1 cellular context compared by ENCODE assay signal in the genomic region with DNA sequence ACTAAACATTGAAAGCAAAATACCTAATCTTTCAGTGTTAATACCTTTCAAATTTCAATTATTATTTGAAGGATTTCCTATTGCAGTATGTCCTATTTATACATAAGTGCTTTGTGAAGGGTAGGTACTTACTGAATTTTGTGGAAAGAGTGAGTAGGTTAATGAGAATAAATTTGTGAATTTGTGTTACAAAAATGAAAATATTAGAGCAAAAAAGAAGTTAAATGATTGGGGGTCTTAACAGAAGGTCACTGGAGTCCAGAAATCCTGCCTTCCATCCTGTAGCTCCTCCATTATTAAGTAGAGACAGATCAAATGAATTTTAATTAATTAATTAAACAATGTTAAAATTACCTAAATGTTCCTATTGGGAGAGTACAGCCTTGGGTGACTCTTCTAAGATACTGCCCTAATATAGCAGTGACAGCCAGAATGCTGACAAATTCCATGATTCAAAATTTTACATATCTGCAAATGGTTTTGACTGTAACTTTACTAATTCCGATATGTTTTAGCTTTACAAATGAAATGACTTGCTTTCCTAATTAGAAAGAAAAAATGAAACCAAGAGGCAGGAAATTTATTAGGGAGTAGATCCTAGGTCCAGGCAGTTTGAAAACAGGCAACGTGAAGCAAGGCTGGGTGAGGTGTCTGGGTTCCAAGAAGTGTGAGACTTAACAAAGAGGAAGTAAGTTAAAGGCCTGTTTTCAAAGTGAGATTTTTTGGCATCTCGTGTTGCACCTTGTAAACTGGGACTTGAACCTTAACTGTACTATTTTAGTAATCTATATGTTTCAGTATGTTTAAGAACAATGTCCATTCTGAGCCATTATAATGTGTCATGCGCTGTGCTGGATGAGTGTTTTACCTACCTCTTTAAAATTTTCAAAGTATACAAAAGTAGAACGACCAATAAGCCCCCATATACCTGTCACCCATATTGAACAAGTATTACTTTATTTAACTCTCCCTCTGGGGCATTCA.
TF ChIP-seq lines count a peak whose summit lies in the region.

No MANE protein-coding gene starts in this region.

TF ChIP-seq in K562, 482 proteins besides CTCF, POLR2A, EP300 and RAD21 (continued from another document):
- TF ChIP-seq, protein P1, sequence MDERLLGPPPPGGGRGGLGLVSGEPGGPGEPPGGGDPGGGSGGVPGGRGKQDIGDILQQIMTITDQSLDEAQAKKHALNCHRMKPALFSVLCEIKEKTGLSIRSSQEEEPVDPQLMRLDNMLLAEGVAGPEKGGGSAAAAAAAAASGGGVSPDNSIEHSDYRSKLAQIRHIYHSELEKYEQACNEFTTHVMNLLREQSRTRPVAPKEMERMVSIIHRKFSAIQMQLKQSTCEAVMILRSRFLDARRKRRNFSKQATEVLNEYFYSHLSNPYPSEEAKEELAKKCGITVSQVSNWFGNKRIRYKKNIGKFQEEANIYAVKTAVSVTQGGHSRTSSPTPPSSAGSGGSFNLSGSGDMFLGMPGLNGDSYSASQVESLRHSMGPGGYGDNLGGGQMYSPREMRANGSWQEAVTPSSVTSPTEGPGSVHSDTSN (CRISPR knock-in tag; IDR thresholded peaks at IDR 0.05; ENCODE audit: low read depth): no peak
- TF ChIP-seq, protein P1 (tag; conservative IDR thresholded peaks at IDR 0.05; ENCODE audit: low read depth): peak; percentile 30; the same call in 1 of the 2 replicates
- TF ChIP-seq CHD1 (IDR thresholded peaks at IDR 0.05; ENCODE audit: low read length) (peak; percentile 84), BCL6 (CRISPR knock-in tag; IDR thresholded peaks at IDR 0.05) (0 out of 2 replicates have a peak, but pooled peaks have one; percentile 20), SOX6 (IDR thresholded peaks at IDR 0.05) (peak; percentile 57; the same call in 1 of the 2 replicates), EP400 (IDR thresholded peaks at IDR 0.05) (peak; percentile 49; the same call in 1 of the 2 replicates), POLR2AphosphoS5 (IDR thresholded peaks at IDR 0.05; ENCODE audit: control insufficient read depth, insufficient read depth, low read depth, low read length) (peak; percentile 41; the same call in 1 of the 2 replicates), MEIS2 (IDR thresholded peaks at IDR 0.05; ENCODE audit: partially characterized antibody) (peak; percentile 24), HDAC2 (IDR thresholded peaks at IDR 0.05) (peak; percentile 66; the same call in 1 of the 2 replicates), KAT7 (CRISPR knock-in tag; IDR thresholded peaks at IDR 0.05; ENCODE audit: borderline replicate concordance) (peak; percentile 15; the same call in 1 of the 2 replicates), HMG20A (CRISPR knock-in tag; conservative IDR thresholded peaks at IDR 0.05) (0 out of 2 replicates have a peak, but pooled peaks have one; percentile 70), SMARCE1 (IDR thresholded peaks at IDR 0.05) (peak; percentile 71; the same call in 1 of the 2 replicates), ZNF174 (CRISPR knock-in tag; IDR thresholded peaks at IDR 0.05) (0 out of 2 replicates have a peak, but pooled peaks have one; percentile 45), PHF21A (IDR thresholded peaks at IDR 0.05; ENCODE audit: borderline replicate concordance, low read depth) (no peak), HMG20B (CRISPR knock-in tag; IDR thresholded peaks at IDR 0.05) (no peak), TOE1 (IDR thresholded peaks at IDR 0.05; ENCODE audit: borderline replicate concordance) (peak; percentile 24; the same call in 1 of the 2 replicates), TOE1 (CRISPR knock-in tag; IDR thresholded peaks at IDR 0.05; ENCODE audit: borderline replicate concordance, low read depth) (no peak), ATF7 (IDR thresholded peaks at IDR 0.05) (peak; percentile 65; the same call in 1 of the 2 replicates), PYGO2 (tag; IDR thresholded peaks at IDR 0.05) (no peak), ZC3H8 (IDR thresholded peaks at IDR 0.05) (no peak), GATAD2A (IDR thresholded peaks at IDR 0.05) (0 out of 2 replicates have a peak, but pooled peaks have one; percentile 14), STAT5A (IDR thresholded peaks at IDR 0.05; ENCODE audit: borderline replicate concordance, low read length) (peak; percentile 41; the same call in 1 of the 2 replicates)
- TF ChIP-seq, protein P2, sequence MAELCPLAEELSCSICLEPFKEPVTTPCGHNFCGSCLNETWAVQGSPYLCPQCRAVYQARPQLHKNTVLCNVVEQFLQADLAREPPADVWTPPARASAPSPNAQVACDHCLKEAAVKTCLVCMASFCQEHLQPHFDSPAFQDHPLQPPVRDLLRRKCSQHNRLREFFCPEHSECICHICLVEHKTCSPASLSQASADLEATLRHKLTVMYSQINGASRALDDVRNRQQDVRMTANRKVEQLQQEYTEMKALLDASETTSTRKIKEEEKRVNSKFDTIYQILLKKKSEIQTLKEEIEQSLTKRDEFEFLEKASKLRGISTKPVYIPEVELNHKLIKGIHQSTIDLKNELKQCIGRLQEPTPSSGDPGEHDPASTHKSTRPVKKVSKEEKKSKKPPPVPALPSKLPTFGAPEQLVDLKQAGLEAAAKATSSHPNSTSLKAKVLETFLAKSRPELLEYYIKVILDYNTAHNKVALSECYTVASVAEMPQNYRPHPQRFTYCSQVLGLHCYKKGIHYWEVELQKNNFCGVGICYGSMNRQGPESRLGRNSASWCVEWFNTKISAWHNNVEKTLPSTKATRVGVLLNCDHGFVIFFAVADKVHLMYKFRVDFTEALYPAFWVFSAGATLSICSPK (IDR thresholded peaks at IDR 0.05; ENCODE audit: borderline replicate concordance): no peak
- TF ChIP-seq, protein P3, sequence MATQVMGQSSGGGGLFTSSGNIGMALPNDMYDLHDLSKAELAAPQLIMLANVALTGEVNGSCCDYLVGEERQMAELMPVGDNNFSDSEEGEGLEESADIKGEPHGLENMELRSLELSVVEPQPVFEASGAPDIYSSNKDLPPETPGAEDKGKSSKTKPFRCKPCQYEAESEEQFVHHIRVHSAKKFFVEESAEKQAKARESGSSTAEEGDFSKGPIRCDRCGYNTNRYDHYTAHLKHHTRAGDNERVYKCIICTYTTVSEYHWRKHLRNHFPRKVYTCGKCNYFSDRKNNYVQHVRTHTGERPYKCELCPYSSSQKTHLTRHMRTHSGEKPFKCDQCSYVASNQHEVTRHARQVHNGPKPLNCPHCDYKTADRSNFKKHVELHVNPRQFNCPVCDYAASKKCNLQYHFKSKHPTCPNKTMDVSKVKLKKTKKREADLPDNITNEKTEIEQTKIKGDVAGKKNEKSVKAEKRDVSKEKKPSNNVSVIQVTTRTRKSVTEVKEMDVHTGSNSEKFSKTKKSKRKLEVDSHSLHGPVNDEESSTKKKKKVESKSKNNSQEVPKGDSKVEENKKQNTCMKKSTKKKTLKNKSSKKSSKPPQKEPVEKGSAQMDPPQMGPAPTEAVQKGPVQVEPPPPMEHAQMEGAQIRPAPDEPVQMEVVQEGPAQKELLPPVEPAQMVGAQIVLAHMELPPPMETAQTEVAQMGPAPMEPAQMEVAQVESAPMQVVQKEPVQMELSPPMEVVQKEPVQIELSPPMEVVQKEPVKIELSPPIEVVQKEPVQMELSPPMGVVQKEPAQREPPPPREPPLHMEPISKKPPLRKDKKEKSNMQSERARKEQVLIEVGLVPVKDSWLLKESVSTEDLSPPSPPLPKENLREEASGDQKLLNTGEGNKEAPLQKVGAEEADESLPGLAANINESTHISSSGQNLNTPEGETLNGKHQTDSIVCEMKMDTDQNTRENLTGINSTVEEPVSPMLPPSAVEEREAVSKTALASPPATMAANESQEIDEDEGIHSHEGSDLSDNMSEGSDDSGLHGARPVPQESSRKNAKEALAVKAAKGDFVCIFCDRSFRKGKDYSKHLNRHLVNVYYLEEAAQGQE (CRISPR knock-in tag; IDR thresholded peaks at IDR 0.05; ENCODE audit: low read depth): no peak
- TF ChIP-seq, protein P4, sequence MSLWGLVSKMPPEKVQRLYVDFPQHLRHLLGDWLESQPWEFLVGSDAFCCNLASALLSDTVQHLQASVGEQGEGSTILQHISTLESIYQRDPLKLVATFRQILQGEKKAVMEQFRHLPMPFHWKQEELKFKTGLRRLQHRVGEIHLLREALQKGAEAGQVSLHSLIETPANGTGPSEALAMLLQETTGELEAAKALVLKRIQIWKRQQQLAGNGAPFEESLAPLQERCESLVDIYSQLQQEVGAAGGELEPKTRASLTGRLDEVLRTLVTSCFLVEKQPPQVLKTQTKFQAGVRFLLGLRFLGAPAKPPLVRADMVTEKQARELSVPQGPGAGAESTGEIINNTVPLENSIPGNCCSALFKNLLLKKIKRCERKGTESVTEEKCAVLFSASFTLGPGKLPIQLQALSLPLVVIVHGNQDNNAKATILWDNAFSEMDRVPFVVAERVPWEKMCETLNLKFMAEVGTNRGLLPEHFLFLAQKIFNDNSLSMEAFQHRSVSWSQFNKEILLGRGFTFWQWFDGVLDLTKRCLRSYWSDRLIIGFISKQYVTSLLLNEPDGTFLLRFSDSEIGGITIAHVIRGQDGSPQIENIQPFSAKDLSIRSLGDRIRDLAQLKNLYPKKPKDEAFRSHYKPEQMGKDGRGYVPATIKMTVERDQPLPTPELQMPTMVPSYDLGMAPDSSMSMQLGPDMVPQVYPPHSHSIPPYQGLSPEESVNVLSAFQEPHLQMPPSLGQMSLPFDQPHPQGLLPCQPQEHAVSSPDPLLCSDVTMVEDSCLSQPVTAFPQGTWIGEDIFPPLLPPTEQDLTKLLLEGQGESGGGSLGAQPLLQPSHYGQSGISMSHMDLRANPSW (CRISPR knock-in tag; IDR thresholded peaks at IDR 0.05): no peak
- TF ChIP-seq, protein P5, sequence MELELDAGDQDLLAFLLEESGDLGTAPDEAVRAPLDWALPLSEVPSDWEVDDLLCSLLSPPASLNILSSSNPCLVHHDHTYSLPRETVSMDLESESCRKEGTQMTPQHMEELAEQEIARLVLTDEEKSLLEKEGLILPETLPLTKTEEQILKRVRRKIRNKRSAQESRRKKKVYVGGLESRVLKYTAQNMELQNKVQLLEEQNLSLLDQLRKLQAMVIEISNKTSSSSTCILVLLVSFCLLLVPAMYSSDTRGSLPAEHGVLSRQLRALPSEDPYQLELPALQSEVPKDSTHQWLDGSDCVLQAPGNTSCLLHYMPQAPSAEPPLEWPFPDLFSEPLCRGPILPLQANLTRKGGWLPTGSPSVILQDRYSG (tag; conservative IDR thresholded peaks at IDR 0.05; ENCODE audit: low read depth): 0 out of 2 replicates have a peak, but pooled peaks have one; percentile 19
- TF ChIP-seq, protein P6, sequence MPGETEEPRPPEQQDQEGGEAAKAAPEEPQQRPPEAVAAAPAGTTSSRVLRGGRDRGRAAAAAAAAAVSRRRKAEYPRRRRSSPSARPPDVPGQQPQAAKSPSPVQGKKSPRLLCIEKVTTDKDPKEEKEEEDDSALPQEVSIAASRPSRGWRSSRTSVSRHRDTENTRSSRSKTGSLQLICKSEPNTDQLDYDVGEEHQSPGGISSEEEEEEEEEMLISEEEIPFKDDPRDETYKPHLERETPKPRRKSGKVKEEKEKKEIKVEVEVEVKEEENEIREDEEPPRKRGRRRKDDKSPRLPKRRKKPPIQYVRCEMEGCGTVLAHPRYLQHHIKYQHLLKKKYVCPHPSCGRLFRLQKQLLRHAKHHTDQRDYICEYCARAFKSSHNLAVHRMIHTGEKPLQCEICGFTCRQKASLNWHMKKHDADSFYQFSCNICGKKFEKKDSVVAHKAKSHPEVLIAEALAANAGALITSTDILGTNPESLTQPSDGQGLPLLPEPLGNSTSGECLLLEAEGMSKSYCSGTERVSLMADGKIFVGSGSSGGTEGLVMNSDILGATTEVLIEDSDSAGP (CRISPR knock-in tag; IDR thresholded peaks at IDR 0.05): no peak
- TF ChIP-seq, protein P7, sequence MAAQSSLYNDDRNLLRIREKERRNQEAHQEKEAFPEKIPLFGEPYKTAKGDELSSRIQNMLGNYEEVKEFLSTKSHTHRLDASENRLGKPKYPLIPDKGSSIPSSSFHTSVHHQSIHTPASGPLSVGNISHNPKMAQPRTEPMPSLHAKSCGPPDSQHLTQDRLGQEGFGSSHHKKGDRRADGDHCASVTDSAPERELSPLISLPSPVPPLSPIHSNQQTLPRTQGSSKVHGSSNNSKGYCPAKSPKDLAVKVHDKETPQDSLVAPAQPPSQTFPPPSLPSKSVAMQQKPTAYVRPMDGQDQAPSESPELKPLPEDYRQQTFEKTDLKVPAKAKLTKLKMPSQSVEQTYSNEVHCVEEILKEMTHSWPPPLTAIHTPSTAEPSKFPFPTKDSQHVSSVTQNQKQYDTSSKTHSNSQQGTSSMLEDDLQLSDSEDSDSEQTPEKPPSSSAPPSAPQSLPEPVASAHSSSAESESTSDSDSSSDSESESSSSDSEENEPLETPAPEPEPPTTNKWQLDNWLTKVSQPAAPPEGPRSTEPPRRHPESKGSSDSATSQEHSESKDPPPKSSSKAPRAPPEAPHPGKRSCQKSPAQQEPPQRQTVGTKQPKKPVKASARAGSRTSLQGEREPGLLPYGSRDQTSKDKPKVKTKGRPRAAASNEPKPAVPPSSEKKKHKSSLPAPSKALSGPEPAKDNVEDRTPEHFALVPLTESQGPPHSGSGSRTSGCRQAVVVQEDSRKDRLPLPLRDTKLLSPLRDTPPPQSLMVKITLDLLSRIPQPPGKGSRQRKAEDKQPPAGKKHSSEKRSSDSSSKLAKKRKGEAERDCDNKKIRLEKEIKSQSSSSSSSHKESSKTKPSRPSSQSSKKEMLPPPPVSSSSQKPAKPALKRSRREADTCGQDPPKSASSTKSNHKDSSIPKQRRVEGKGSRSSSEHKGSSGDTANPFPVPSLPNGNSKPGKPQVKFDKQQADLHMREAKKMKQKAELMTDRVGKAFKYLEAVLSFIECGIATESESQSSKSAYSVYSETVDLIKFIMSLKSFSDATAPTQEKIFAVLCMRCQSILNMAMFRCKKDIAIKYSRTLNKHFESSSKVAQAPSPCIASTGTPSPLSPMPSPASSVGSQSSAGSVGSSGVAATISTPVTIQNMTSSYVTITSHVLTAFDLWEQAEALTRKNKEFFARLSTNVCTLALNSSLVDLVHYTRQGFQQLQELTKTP (IDR thresholded peaks at IDR 0.05; ENCODE audit: low read depth in 1 of 2, partially characterized antibody in 2 of 2): peak; percentile 70 to 82
TF ChIP-seq in K562: peak in this region for 100.
